In genomic region chr19:1284293-1284978, GRCh38 we compare ENCODE assay signal across 15 cellular contexts. TPM values are rescaled to one million over a fixed set of nuclear protein-coding genes. Genes with fewer than 3 reads are reported as not detected.
A peak's percentile ranks its signal among the peaks of the same experiment; 100 is the strongest.
DNase-seq lines count a peak whose midpoint lies in the region; ATAC-seq and TF ChIP-seq lines count a peak whose summit lies in the region.
"Had no signal": no experiment of that assay in that cellular context is flagged by ENCODE, and none has a peak within 500 bp of the region (broad histone marks: within the 10 kb centered on the region; RNA-seq: fewer than 3 reads in every experiment).

No MANE protein-coding gene starts in this region.

- ATAC-seq in naive thymus-derived CD4-positive, alpha-beta T cell: no peak
- ATAC-seq: left cardiac atrium had no signal

- intact Hi-C loops in Caco-2 (cut with micrococcal nuclease; ENCODE audit: unreplicated experiment): loop anchor here (1.0 kb wide), 1 partner anchor 24 kb away; no protein-coding TSS in a partner anchor
- intact Hi-C loops in naive thymus-derived CD4-positive, alpha-beta T cell (cut with micrococcal nuclease): no loop called here

- H3K4me3 Mint-ChIP-seq in Caco-2 (ENCODE audit: unreplicated experiment): peak overlapping the region; percentile 71
- peak overlapping the region in 9 of 10 donors; percentile 2 to 69 (median 46) for H3K4me3 Mint-ChIP-seq in naive thymus-derived CD4-positive, alpha-beta T cell

- no peaks in the 10 kb centered on the region for H3K9me3 Mint-ChIP-seq in Caco-2 (ENCODE audit: unreplicated experiment)
- H3K9me3 Mint-ChIP-seq in naive thymus-derived CD4-positive, alpha-beta T cell: peaks cover 0 to 1% (median 0%) of the 10 kb centered on the region in 11 donors

- peak overlapping the region; percentile 29 for H3K27ac ChIP-seq in cingulate gyrus (ENCODE audit: low read depth, low read length)
- H3K27ac ChIP-seq in naive thymus-derived CD4-positive, alpha-beta T cell (ENCODE audit: low read depth, low read length): no peak overlapping the region
- H3K27ac ChIP-seq: neutrophil had no signal

- TF ChIP-seq EP300 in Ishikawa (IDR thresholded peaks at IDR 0.05; ENCODE audit: borderline replicate concordance): no peak

- CTCF ChIA-PET in Caco-2 (lab: Charles Lee): interaction anchor here (1.0 to 1.5 kb wide), 3 partner anchors 16 to 40 kb away, joined by 4 to 6 read pairs (median 5); partner anchors contain the start of gene CIRBP
- CTCF ChIA-PET in naive thymus-derived CD4-positive, alpha-beta T cell (lab: Charles Lee): no interaction called here

- H3K4me3 ChIP-seq in Caco-2 (ENCODE audit: low read depth, low read length): no peak overlapping the region
- H3K4me3 ChIP-seq in naive thymus-derived CD4-positive, alpha-beta T cell (ENCODE audit: low read length): no peak overlapping the region

- no peaks in the 10 kb centered on the region; the same call in 1 of the 2 replicates for H3K36me3 ChIP-seq in Caco-2 (ENCODE audit: control insufficient read depth, insufficient read depth, low read length)
- peaks cover 0 to 7% (median 0%) of the 10 kb centered on the region in 3 experiments for H3K36me3 ChIP-seq in naive thymus-derived CD4-positive, alpha-beta T cell (ENCODE audit: control insufficient read depth in 2 of 3, insufficient read depth in 3 of 3, low read length in 3 of 3)
- H3K36me3 ChIP-seq: neutrophil had no signal

- POLR2A ChIA-PET in Caco-2 (lab: Charles Lee): interaction anchor here (0.5 to 2.2 kb wide), 4 partner anchors 9 to 18 kb away, joined by 3 to 11 read pairs (median 8); partner anchors contain the start of genes CIRBP and FAM174C
- POLR2A ChIA-PET in naive thymus-derived CD4-positive, alpha-beta T cell (lab: Charles Lee): no interaction called here

- H3K9me3 ChIP-seq in Caco-2: no peaks in the 10 kb centered on the region
- no peaks in the 10 kb centered on the region for H3K9me3 ChIP-seq in naive thymus-derived CD4-positive, alpha-beta T cell (ENCODE audit: control insufficient read depth in 2 of 3, low read length in 3 of 3)
- H3K9me3 ChIP-seq: neutrophil had no signal

- TF ChIP-seq RAD21 in Ishikawa (IDR thresholded peaks at IDR 0.05; ENCODE audit: low read depth): peak; percentile 3; the same call in 1 of the 2 replicates

- no peaks in the 10 kb centered on the region for H3K27me3 ChIP-seq in Caco-2 (replicated peaks; ENCODE audit: control insufficient read depth, insufficient read depth, low read length)
- peaks cover 0 to 3% of the 10 kb centered on the region in 2 donors for H3K27me3 ChIP-seq in naive thymus-derived CD4-positive, alpha-beta T cell (ENCODE audit: control insufficient read depth in 2 of 2, insufficient read depth in 2 of 2, low read length in 2 of 2)

- peaks cover 18% of the 10 kb centered on the region for H3K36me3 Mint-ChIP-seq in Caco-2 (ENCODE audit: insufficient read depth, unreplicated experiment)
- peaks cover 0 to 10% (median 3%) of the 10 kb centered on the region in 5 donors for H3K36me3 Mint-ChIP-seq in naive thymus-derived CD4-positive, alpha-beta T cell

- H3K4me1 ChIP-seq in Caco-2: peaks cover 41% of the 10 kb centered on the region
- H3K4me1 ChIP-seq in naive thymus-derived CD4-positive, alpha-beta T cell (ENCODE audit: control insufficient read depth in 2 of 2, insufficient read depth in 2 of 2, low read length in 2 of 2): peaks cover 0 to 4% of the 10 kb centered on the region in 2 donors

- TF ChIP-seq CTCF in Caco-2 (IDR thresholded peaks at IDR 0.05; ENCODE audit: insufficient read depth in 1 of 2, low read depth in 1 of 2, low read length in 1 of 2, severe bottlenecking in 1 of 2, unreplicated experiment in 1 of 2): no peak

- no TSS peak for BruUV-seq in Caco-2 (replicated peaks; lab: Mats Ljungman, UMichigan)

- H3K27me3 Mint-ChIP-seq in Caco-2 (ENCODE audit: insufficient read depth, unreplicated experiment): no peaks in the 10 kb centered on the region
- H3K27me3 Mint-ChIP-seq in naive thymus-derived CD4-positive, alpha-beta T cell: peaks cover 12 to 35% (median 20%) of the 10 kb centered on the region in 5 donors

- peak overlapping the region; percentile 84 for H3K27ac Mint-ChIP-seq in Caco-2 (ENCODE audit: unreplicated experiment)
- H3K27ac Mint-ChIP-seq in naive thymus-derived CD4-positive, alpha-beta T cell: peak overlapping the region in 1 of 9 donors; percentile 61

- H3K4me1 Mint-ChIP-seq in Caco-2 (ENCODE audit: low read depth, unreplicated experiment): peaks cover 18% of the 10 kb centered on the region
- peaks cover 7 to 23% (median 13%) of the 10 kb centered on the region in 7 donors for H3K4me1 Mint-ChIP-seq in naive thymus-derived CD4-positive, alpha-beta T cell

- peak; percentile 60 to 74 for DNase-seq in Caco-2
- no peak for DNase-seq in naive thymus-derived CD4-positive, alpha-beta T cell
- no peak for DNase-seq in SHP77 (lab: John Stamatoyannopoulos, UW)
- DNase-seq in NCI-H69 (lab: John Stamatoyannopoulos, UW): no peak
- no peak for DNase-seq in NCI-H748 (lab: John Stamatoyannopoulos, UW; ENCODE audit: unreplicated experiment)
- no peak for DNase-seq in A172 (ENCODE audit: low spot score)
- DNase-seq: activated CD8-positive, alpha-beta memory T cell treated with anti-CD3 and anti-CD28 coated beads, Interleukin-2, amount 50 U/mL, for 4 hours; aorta; KG1; left cardiac atrium; NCI-H526 treated with DMSO at 0.1 percent for 48 hours; Right ventricle myocardium superior had no signal

TF ChIP-seq in Ishikawa, 13 proteins besides CTCF, POLR2A, EP300 and RAD21:
- TF ChIP-seq CREB1 (IDR thresholded peaks at IDR 0.05; ENCODE audit: low read depth) (no peak), ZBTB7A (IDR thresholded peaks at IDR 0.05; ENCODE audit: low read depth) (no peak), CEBPB (IDR thresholded peaks at IDR 0.05) (no peak), NFIC (IDR thresholded peaks at IDR 0.05) (no peak), TEAD4 (IDR thresholded peaks at IDR 0.05) (no peak), FOXM1 (IDR thresholded peaks at IDR 0.05; ENCODE audit: borderline replicate concordance, low read depth) (no peak), MAX (IDR thresholded peaks at IDR 0.05) (0 out of 2 replicates have a peak, but pooled peaks have one; percentile 29), REST (IDR thresholded peaks at IDR 0.05; ENCODE audit: low read depth) (no peak), USF1 (IDR thresholded peaks at IDR 0.05) (peak; percentile 67), TAF1 (IDR thresholded peaks at IDR 0.05; ENCODE audit: low read depth) (no peak)
TF ChIP-seq in Ishikawa: peak in this region for 2.

RNA-seq across cellular contexts. Expression of gene EFNA2, which starts 1.2 kb away (rescaled TPM):
- total RNA-seq in Caco-2 (2022): 18.6 and 20.6 TPM in 2 replicates
- not detected for total RNA-seq in naive thymus-derived CD4-positive, alpha-beta T cell
- polyA plus RNA-seq in naive thymus-derived CD4-positive, alpha-beta T cell: not detected
- 9.1 and 9.9 TPM in 2 replicates for total RNA-seq in A172 (2014; rRNA removed; shearing (Covaris generic))
- total RNA-seq: aorta, left cardiac atrium, Right ventricle myocardium superior had no signal

RNA-seq across cellular contexts. Expression of gene FAM174C, which starts 9.1 kb away (rescaled TPM):
- total RNA-seq in Caco-2 (2022): 51.0 and 56.3 TPM in 2 replicates
- 10 to 100 TPM; 31.7 to 57.3 (median 47.7) TPM for total RNA-seq in naive thymus-derived CD4-positive, alpha-beta T cell
- polyA plus RNA-seq in naive thymus-derived CD4-positive, alpha-beta T cell: 10 to 100 TPM; 75.0 to 78.8 TPM
- total RNA-seq in A172 (2014; rRNA removed; shearing (Covaris generic)): 90.5 and 93.6 TPM in 2 replicates

RNA-seq across cellular contexts. Expression of gene CIRBP, which starts 15.3 kb away (rescaled TPM):
- total RNA-seq in Caco-2 (2022): 289 and 331 TPM in 2 replicates
- 100 to 1,000 TPM; 237 to 629 (median 524) TPM for total RNA-seq in naive thymus-derived CD4-positive, alpha-beta T cell
- polyA plus RNA-seq in naive thymus-derived CD4-positive, alpha-beta T cell: 100 to 1,000 TPM; 233 to 247 TPM
- total RNA-seq in A172 (2014; rRNA removed; shearing (Covaris generic)): 124 and 266 TPM in 2 replicates

RNA-seq across cellular contexts. Expression of gene MIDN, which starts 36.1 kb away (rescaled TPM):
- 125 and 128 TPM in 2 replicates for total RNA-seq in Caco-2 (2022)
- total RNA-seq in naive thymus-derived CD4-positive, alpha-beta T cell: 100 to 1,000 TPM in 2 of 5 experiments, 10 to 100 TPM in 3; 22.6 to 310 (median 78.1) TPM
- 1 to 10 TPM; 1.4 to 3.6 TPM for polyA plus RNA-seq in naive thymus-derived CD4-positive, alpha-beta T cell
- total RNA-seq in A172 (2014; rRNA removed; shearing (Covaris generic)): 7.0 and 19.2 TPM in 2 replicates

RNA-seq across cellular contexts. Expression of gene ATP5F1D, which starts 42.9 kb away (rescaled TPM):
- total RNA-seq in Caco-2 (2022): 126 and 140 TPM in 2 replicates
- total RNA-seq in naive thymus-derived CD4-positive, alpha-beta T cell: 100 to 1,000 TPM in 3 of 5 experiments, 10 to 100 TPM in 2; 90.6 to 178 (median 102) TPM
- 100 to 1,000 TPM; 209 to 302 TPM for polyA plus RNA-seq in naive thymus-derived CD4-positive, alpha-beta T cell
- total RNA-seq in A172 (2014; rRNA removed; shearing (Covaris generic)): 42.2 and 78.9 TPM in 2 replicates

Comparison
In these comparisons a context has a peak if more than half of its experiments do, and no peak if none do; other contexts are left out.
1. DNase-seq: peak in Caco-2 (2 of 2); none in naive thymus-derived CD4-positive, alpha-beta T cell (0 of 9), SHP77 (0 of 2), NCI-H69 (single experiment), NCI-H748 (single experiment) and A172 (single experiment).
2. RNA of gene EFNA2, which starts 1.2 kb away (total RNA-seq): 18.6 to 20.6 TPM in Caco-2 and 9.1 to 9.9 TPM in A172; not detected in naive thymus-derived CD4-positive, alpha-beta T cell; every median in the first group is over 10 times any median in the second.